Comparison of ENCODE assay signal across 6 cellular contexts in the genomic region with DNA sequence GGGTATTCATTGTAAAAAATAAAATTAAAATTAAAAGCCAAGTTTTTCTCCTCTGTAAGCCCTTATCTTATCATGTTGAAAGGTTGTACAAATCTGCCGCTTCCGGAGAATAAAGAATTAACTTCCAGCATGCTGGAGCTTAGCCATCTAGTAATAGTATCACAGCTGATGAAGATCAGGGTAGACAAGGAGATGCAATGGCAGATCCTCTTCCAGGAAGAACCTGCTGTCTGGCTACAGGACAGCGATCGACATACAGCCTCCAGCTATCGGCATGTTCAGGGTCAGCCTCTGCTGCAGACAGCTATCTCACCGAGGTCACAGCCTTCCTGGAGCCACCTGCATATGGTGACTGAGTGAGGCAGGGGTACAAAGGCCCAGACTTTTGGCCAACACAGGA.
"Had no signal": no experiment of that assay in that cellular context is flagged by ENCODE, and none has a peak within 500 bp of the region (broad histone marks: within the 10 kb centered on the region; RNA-seq: fewer than 3 reads in every experiment).

No MANE protein-coding gene starts in this region.

- H3K27me3 Mint-ChIP-seq: IgD-negative memory B cell had no signal

- H3K27ac Mint-ChIP-seq: GM23338, HFFc6 had no signal

- DNase-seq: HFFc6, KBM-7 had no signal

- H3K4me2 ChIP-seq: GM23338 had no signal

- ATAC-seq: GM23338, HCT116 had no signal

- H2AFZ ChIP-seq: GM23338 had no signal

- H3K4me3 Mint-ChIP-seq: GM23338, HFFc6, IgD-negative memory B cell had no signal

- H3K9me3 Mint-ChIP-seq: GM23338, IgD-negative memory B cell had no signal

- H3K9me3 ChIP-seq: HAP-1 had no signal

- H3K4me3 ChIP-seq: GM23338, HAP-1 had no signal

- H3K36me3 ChIP-seq: HAP-1 had no signal
